24 cellular contexts compared by ENCODE assay signal in genomic region chr16:79336437-79337229, GRCh38.
"Had no signal": no experiment of that assay in that cellular context is flagged by ENCODE, and none has a peak within 500 bp of the region (broad histone marks: within the 10 kb centered on the region; RNA-seq: fewer than 3 reads in every experiment).

No MANE protein-coding gene starts in this region.

- H2AFZ ChIP-seq: parathyroid adenoma had no signal

- ATAC-seq: naive thymus-derived CD8-positive, alpha-beta T cell had no signal

- H3K4me1 ChIP-seq: adrenal gland, psoas muscle had no signal

- H3K36me3 Mint-ChIP-seq: activated naive CD8-positive, alpha-beta T cell treated with anti-CD3 and anti-CD28 coated beads for 36 hours; naive thymus-derived CD8-positive, alpha-beta T cell had no signal

- H3K27ac Mint-ChIP-seq: activated naive CD8-positive, alpha-beta T cell treated with anti-CD3 and anti-CD28 coated beads for 36 hours; dendritic cell treated with granulocyte-macrophage colony-stimulating factor and Interleukin-4, amounts not matched to agents 40 ng/mL and 50 ng/mL, for 4 days; endodermal cell; naive thymus-derived CD8-positive, alpha-beta T cell had no signal

- H3K4me1 Mint-ChIP-seq: activated naive CD8-positive, alpha-beta T cell treated with anti-CD3 and anti-CD28 coated beads for 36 hours; neural crest cell had no signal

- H3K79me2 ChIP-seq: parathyroid adenoma had no signal

- H3K27me3 ChIP-seq: adrenal gland, brain microvascular endothelial cell, transverse colon had no signal

- H3K27ac ChIP-seq: adrenal gland, brain microvascular endothelial cell, esophagus muscularis mucosa, parathyroid adenoma, psoas muscle, VCaP had no signal

- H3K9me3 ChIP-seq: adrenal gland, esophagus muscularis mucosa, psoas muscle, transverse colon had no signal

- DNase-seq: activated CD4-positive, alpha-beta T cell treated with anti-CD3 and anti-CD28 coated beads for 4 hours; activated CD4-positive, alpha-beta T cell treated with anti-CD3 and anti-CD28 coated beads, Interleukin-2, amount 50 U/mL, for 4 hours; activated effector memory CD4-positive, alpha-beta T cell treated with Interleukin-2 at 50 U/mL for 16 hours; activated naive CD4-positive, alpha-beta T cell treated with Interleukin-2 at 50 U/mL for 16 hours; activated naive CD8-positive, alpha-beta T cell treated with anti-CD3 and anti-CD28 coated beads for 36 hours; adrenal gland; brain microvascular endothelial cell; endodermal cell; glutamatergic neuron; islet precursor cell; midbrain; naive thymus-derived CD8-positive, alpha-beta T cell; occipital lobe; psoas muscle; stimulated activated naive CD4-positive, alpha-beta T cell; transverse colon had no signal

- H3K36me3 ChIP-seq: adrenal gland, brain microvascular endothelial cell, esophagus muscularis mucosa, transverse colon had no signal

- H3K9me3 Mint-ChIP-seq: activated naive CD8-positive, alpha-beta T cell treated with anti-CD3 and anti-CD28 coated beads for 36 hours had no signal

- H3K4me3 Mint-ChIP-seq: activated naive CD8-positive, alpha-beta T cell treated with anti-CD3 and anti-CD28 coated beads for 36 hours; dendritic cell treated with granulocyte-macrophage colony-stimulating factor and Interleukin-4, amounts not matched to agents 40 ng/mL and 50 ng/mL, for 4 days; endodermal cell; naive thymus-derived CD8-positive, alpha-beta T cell; neural crest cell had no signal

- H3K9ac ChIP-seq: parathyroid adenoma had no signal

- FAIRE-seq: astrocyte, frontal cortex, TTC549 had no signal

- H3K4me3 ChIP-seq: adrenal gland, esophagus muscularis mucosa, psoas muscle, transverse colon had no signal
